1 cellular context compared by ENCODE assay signal in genomic region chr20:63968928-63969760, GRCh38.
A peak's percentile ranks its signal among the peaks of the same experiment; 100 is the strongest.
TF ChIP-seq lines count a peak whose summit lies in the region.

No MANE protein-coding gene starts in this region.

TF ChIP-seq in HepG2, 621 proteins besides CTCF, POLR2A, EP300 and RAD21 (continued from another document and continues in another):
- TF ChIP-seq, protein P1, sequence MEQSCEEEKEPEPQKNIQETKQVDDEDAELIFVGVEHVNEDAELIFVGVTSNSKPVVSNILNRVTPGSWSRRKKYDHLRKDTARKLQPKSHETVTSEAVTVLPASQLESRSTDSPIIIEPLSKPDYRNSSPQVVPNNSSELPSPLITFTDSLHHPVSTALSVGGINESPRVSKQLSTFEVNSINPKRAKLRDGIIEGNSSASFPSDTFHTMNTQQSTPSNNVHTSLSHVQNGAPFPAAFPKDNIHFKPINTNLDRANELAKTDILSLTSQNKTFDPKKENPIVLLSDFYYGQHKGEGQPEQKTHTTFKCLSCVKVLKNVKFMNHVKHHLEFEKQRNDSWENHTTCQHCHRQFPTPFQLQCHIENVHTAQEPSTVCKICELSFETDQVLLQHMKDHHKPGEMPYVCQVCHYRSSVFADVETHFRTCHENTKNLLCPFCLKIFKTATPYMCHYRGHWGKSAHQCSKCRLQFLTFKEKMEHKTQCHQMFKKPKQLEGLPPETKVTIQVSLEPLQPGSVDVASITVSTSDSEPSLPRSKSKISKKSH (CRISPR knock-in tag; IDR thresholded peaks at IDR 0.05; ENCODE audit: borderline replicate concordance) = peak; percentile 86; the same call in 1 of the 2 replicates
- TF ChIP-seq, protein P2, sequence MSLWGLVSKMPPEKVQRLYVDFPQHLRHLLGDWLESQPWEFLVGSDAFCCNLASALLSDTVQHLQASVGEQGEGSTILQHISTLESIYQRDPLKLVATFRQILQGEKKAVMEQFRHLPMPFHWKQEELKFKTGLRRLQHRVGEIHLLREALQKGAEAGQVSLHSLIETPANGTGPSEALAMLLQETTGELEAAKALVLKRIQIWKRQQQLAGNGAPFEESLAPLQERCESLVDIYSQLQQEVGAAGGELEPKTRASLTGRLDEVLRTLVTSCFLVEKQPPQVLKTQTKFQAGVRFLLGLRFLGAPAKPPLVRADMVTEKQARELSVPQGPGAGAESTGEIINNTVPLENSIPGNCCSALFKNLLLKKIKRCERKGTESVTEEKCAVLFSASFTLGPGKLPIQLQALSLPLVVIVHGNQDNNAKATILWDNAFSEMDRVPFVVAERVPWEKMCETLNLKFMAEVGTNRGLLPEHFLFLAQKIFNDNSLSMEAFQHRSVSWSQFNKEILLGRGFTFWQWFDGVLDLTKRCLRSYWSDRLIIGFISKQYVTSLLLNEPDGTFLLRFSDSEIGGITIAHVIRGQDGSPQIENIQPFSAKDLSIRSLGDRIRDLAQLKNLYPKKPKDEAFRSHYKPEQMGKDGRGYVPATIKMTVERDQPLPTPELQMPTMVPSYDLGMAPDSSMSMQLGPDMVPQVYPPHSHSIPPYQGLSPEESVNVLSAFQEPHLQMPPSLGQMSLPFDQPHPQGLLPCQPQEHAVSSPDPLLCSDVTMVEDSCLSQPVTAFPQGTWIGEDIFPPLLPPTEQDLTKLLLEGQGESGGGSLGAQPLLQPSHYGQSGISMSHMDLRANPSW (CRISPR knock-in tag; IDR thresholded peaks at IDR 0.05; ENCODE audit: borderline replicate concordance) = no peak
- TF ChIP-seq SRF (IDR thresholded peaks at IDR 0.05; ENCODE audit: low read depth, low read length) (no peak), ARHGAP35 (CRISPR knock-in tag; IDR thresholded peaks at IDR 0.05; ENCODE audit: borderline replicate concordance) (no peak; the same call in 1 of the 2 replicates), ZBTB40 (IDR thresholded peaks at IDR 0.05) (no peak), ZBTB40 (CRISPR knock-in tag; IDR thresholded peaks at IDR 0.05) (peak; percentile 85), KAT8 (CRISPR knock-in tag; IDR thresholded peaks at IDR 0.05) (peak; percentile 69), SATB2 (CRISPR knock-in tag; IDR thresholded peaks at IDR 0.05) (no peak; the same call in 1 of the 2 replicates), PHF20 (CRISPR knock-in tag; IDR thresholded peaks at IDR 0.05) (peak; percentile 34; the same call in 1 of the 2 replicates), ZNF143 (CRISPR knock-in tag; IDR thresholded peaks at IDR 0.05) (peak; percentile 18; the same call in 1 of the 2 replicates), ZNF644 (CRISPR knock-in tag; IDR thresholded peaks at IDR 0.05; ENCODE audit: low read depth) (peak; percentile 23; the same call in 1 of the 2 replicates), NFE2 (CRISPR knock-in tag; IDR thresholded peaks at IDR 0.05) (no peak), REPIN1 (CRISPR knock-in tag; IDR thresholded peaks at IDR 0.05; ENCODE audit: borderline replicate concordance, low read depth) (peak; percentile 53; the same call in 1 of the 2 replicates), HMGXB4 (CRISPR knock-in tag; IDR thresholded peaks at IDR 0.05; ENCODE audit: borderline replicate concordance in 1 of 2, low read depth in 1 of 2) (peak; percentile 54 to 59; a peak in 2 of 4 replicates)
- TF ChIP-seq, protein P3, sequence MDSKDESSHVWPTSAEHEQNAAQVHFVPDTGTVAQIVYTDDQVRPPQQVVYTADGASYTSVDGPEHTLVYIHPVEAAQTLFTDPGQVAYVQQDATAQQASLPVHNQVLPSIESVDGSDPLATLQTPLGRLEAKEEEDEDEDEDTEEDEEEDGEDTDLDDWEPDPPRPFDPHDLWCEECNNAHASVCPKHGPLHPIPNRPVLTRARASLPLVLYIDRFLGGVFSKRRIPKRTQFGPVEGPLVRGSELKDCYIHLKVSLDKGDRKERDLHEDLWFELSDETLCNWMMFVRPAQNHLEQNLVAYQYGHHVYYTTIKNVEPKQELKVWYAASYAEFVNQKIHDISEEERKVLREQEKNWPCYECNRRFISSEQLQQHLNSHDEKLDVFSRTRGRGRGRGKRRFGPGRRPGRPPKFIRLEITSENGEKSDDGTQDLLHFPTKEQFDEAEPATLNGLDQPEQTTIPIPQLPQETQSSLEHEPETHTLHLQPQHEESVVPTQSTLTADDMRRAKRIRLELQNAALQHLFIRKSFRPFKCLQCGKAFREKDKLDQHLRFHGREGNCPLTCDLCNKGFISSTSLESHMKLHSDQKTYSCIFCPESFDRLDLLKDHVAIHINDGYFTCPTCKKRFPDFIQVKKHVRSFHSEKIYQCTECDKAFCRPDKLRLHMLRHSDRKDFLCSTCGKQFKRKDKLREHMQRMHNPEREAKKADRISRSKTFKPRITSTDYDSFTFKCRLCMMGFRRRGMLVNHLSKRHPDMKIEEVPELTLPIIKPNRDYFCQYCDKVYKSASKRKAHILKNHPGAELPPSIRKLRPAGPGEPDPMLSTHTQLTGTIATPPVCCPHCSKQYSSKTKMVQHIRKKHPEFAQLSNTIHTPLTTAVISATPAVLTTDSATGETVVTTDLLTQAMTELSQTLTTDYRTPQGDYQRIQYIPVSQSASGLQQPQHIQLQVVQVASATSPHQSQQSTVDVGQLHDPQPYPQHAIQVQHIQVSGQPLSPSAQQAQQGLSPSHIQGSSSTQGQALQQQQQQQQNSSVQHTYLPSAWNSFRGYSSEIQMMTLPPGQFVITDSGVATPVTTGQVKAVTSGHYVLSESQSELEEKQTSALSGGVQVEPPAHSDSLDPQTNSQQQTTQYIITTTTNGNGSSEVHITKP (CRISPR knock-in tag; IDR thresholded peaks at IDR 0.05; ENCODE audit: low read depth) = peak; percentile 77
- TF ChIP-seq, protein P4, sequence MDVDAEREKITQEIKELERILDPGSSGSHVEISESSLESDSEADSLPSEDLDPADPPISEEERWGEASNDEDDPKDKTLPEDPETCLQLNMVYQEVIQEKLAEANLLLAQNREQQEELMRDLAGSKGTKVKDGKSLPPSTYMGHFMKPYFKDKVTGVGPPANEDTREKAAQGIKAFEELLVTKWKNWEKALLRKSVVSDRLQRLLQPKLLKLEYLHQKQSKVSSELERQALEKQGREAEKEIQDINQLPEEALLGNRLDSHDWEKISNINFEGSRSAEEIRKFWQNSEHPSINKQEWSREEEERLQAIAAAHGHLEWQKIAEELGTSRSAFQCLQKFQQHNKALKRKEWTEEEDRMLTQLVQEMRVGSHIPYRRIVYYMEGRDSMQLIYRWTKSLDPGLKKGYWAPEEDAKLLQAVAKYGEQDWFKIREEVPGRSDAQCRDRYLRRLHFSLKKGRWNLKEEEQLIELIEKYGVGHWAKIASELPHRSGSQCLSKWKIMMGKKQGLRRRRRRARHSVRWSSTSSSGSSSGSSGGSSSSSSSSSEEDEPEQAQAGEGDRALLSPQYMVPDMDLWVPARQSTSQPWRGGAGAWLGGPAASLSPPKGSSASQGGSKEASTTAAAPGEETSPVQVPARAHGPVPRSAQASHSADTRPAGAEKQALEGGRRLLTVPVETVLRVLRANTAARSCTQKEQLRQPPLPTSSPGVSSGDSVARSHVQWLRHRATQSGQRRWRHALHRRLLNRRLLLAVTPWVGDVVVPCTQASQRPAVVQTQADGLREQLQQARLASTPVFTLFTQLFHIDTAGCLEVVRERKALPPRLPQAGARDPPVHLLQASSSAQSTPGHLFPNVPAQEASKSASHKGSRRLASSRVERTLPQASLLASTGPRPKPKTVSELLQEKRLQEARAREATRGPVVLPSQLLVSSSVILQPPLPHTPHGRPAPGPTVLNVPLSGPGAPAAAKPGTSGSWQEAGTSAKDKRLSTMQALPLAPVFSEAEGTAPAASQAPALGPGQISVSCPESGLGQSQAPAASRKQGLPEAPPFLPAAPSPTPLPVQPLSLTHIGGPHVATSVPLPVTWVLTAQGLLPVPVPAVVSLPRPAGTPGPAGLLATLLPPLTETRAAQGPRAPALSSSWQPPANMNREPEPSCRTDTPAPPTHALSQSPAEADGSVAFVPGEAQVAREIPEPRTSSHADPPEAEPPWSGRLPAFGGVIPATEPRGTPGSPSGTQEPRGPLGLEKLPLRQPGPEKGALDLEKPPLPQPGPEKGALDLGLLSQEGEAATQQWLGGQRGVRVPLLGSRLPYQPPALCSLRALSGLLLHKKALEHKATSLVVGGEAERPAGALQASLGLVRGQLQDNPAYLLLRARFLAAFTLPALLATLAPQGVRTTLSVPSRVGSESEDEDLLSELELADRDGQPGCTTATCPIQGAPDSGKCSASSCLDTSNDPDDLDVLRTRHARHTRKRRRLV (CRISPR knock-in tag; IDR thresholded peaks at IDR 0.05) = peak; percentile 79; the same call in 1 of the 2 replicates
- TF ChIP-seq, protein P5, sequence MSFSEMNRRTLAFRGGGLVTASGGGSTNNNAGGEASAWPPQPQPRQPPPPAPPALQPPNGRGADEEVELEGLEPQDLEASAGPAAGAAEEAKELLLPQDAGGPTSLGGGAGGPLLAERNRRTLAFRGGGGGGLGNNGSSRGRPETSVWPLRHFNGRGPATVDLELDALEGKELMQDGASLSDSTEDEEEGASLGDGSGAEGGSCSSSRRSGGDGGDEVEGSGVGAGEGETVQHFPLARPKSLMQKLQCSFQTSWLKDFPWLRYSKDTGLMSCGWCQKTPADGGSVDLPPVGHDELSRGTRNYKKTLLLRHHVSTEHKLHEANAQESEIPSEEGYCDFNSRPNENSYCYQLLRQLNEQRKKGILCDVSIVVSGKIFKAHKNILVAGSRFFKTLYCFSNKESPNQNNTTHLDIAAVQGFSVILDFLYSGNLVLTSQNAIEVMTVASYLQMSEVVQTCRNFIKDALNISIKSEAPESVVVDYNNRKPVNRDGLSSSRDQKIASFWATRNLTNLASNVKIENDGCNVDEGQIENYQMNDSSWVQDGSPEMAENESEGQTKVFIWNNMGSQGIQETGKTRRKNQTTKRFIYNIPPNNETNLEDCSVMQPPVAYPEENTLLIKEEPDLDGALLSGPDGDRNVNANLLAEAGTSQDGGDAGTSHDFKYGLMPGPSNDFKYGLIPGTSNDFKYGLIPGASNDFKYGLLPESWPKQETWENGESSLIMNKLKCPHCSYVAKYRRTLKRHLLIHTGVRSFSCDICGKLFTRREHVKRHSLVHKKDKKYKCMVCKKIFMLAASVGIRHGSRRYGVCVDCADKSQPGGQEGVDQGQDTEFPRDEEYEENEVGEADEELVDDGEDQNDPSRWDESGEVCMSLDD (CRISPR knock-in tag; IDR thresholded peaks at IDR 0.05; ENCODE audit: borderline replicate concordance) = peak; percentile 99
